8 cellular contexts compared by ENCODE assay signal in genomic region chr3:149658444-149659172, GRCh38. TPM values are rescaled to one million over a fixed set of nuclear protein-coding genes. Genes with fewer than 3 reads are reported as not detected.
A peak's percentile ranks its signal among the peaks of the same experiment; 100 is the strongest.
DNase-seq lines count a peak whose midpoint lies in the region; ATAC-seq and TF ChIP-seq lines count a peak whose summit lies in the region.

No MANE protein-coding gene starts in this region.

- H3K4me1 ChIP-seq in suprapubic skin: peaks cover 44% of the 10 kb centered on the region

- peak overlapping the region; percentile 76 for H3K4me3 ChIP-seq in suprapubic skin

- no peaks in the 10 kb centered on the region for H3K27me3 Mint-ChIP-seq in mesothelial cell of epicardium (ENCODE audit: low read depth)

- peak; percentile 71 for ATAC-seq in HG02571 (IDR thresholded peaks at IDR 0.05; ENCODE audit: unreplicated experiment)

- H3K9me3 ChIP-seq in suprapubic skin: no peaks in the 10 kb centered on the region

- no peak for TF ChIP-seq POLR2A in suprapubic skin (IDR thresholded peaks at IDR 0.05)

- peak; percentile 1 for DNase-seq in stimulated activated CD4-positive, alpha-beta T cell treated with anti-CD3 and anti-CD28 coated beads, Interleukin-12 subunit alpha, Interleukin-12 subunit beta, amount 100 ng/mL, for 4 hours
- DNase-seq in stimulated activated CD4-positive, alpha-beta T cell treated with anti-CD3 and anti-CD28 coated beads, Interleukin-4, amount 100 ng/mL, for 4 hours: no peak
- DNase-seq in NCI-H1105 treated with DMSO at 0.1 percent for 48 hours (lab: John Stamatoyannopoulos, UW) (peak; percentile 70), epithelial cell of prostate (ENCODE audit: low read depth, low spot score) (no peak), mesothelial cell of epicardium (ENCODE audit: low spot score in 2 of 2, unreplicated experiment in 2 of 2) (peak; percentile 51 to 75), suprapubic skin (ENCODE audit: low spot score in 2 of 2) (peak; percentile 85 to 89)
- DNase-seq in activated CD4-positive, alpha-beta T cell treated with anti-CD3 and anti-CD28 coated beads, Interleukin-2, amount 50 U/mL, for 48 hours: peak; percentile 32 to 49

- H3K4me3 Mint-ChIP-seq in mesothelial cell of epicardium: peak overlapping the region; percentile 92

- TF ChIP-seq EP300 in suprapubic skin (IDR thresholded peaks at IDR 0.05): no peak

- H3K36me3 ChIP-seq in suprapubic skin: no peaks in the 10 kb centered on the region

- H3K27ac Mint-ChIP-seq in mesothelial cell of epicardium: peak overlapping the region; percentile 100

- peaks cover 9% of the 10 kb centered on the region for H3K36me3 Mint-ChIP-seq in mesothelial cell of epicardium

- no peaks in the 10 kb centered on the region for H3K27me3 ChIP-seq in suprapubic skin

- WGBS in suprapubic skin: 8% methylated on average over 16 of the region's 33 CpGs

- no peaks in the 10 kb centered on the region for H3K9me3 Mint-ChIP-seq in mesothelial cell of epicardium

- no peak for TF ChIP-seq CTCF in mesothelial cell of epicardium (IDR thresholded peaks at IDR 0.05; ENCODE audit: unreplicated experiment)
- TF ChIP-seq CTCF in suprapubic skin (IDR thresholded peaks at IDR 0.05): no peak

- peak overlapping the region; percentile 88 for H3K27ac ChIP-seq in epithelial cell of prostate
- peak overlapping the region; percentile 97 for H3K27ac ChIP-seq in suprapubic skin

- peaks cover 55% of the 10 kb centered on the region for H3K4me1 Mint-ChIP-seq in mesothelial cell of epicardium

RNA-seq across cellular contexts. Expression of gene WWTR1, which starts 0.8 kb away (rescaled TPM):
- total RNA-seq in mesothelial cell of epicardium (93.2 to 98.0 TPM (median 97.4 TPM) in 3 replicates), suprapubic skin (10 to 100 TPM; 33.0 to 68.9 (median 52.1) TPM)

Comparison
In these comparisons a context has a peak if more than half of its experiments do, and no peak if none do; other contexts are left out.
1. DNase-seq: peak in stimulated activated CD4-positive, alpha-beta T cell treated with anti-CD3 and anti-CD28 coated beads, Interleukin-12 subunit alpha, Interleukin-12 subunit beta, amount 100 ng/mL, for 4 hours (single experiment), NCI-H1105 treated with DMSO at 0.1 percent for 48 hours (single experiment), activated CD4-positive, alpha-beta T cell treated with anti-CD3 and anti-CD28 coated beads, Interleukin-2, amount 50 U/mL, for 48 hours (2 of 2), mesothelial cell of epicardium (2 of 2) and suprapubic skin (2 of 2); none in stimulated activated CD4-positive, alpha-beta T cell treated with anti-CD3 and anti-CD28 coated beads, Interleukin-4, amount 100 ng/mL, for 4 hours (0 of 2) and epithelial cell of prostate (single experiment).